ENCODE assay signal across 10 cellular contexts in genomic region chr14:58663494-58664111, GRCh38. TPM values are rescaled to one million over a fixed set of nuclear protein-coding genes. Genes with fewer than 3 reads are reported as not detected.
DNase-seq lines count a peak whose midpoint lies in the region; ATAC-seq and TF ChIP-seq lines count a peak whose summit lies in the region.
"Had no signal": no experiment of that assay in that cellular context is flagged by ENCODE, and none has a peak within 500 bp of the region (broad histone marks: within the 10 kb centered on the region; RNA-seq: fewer than 3 reads in every experiment).

No MANE protein-coding gene starts in this region.

- POLR2A ChIA-PET in HEK293 (lab: Yijun Ruan, JAX) = interaction anchor here (0.7 to 0.9 kb wide), 2 partner anchors 25 to 142 kb away, joined by 3 to 5 read pairs; partner anchors contain the start of gene DACT1
- POLR2A ChIA-PET in activated CD8-positive, alpha-beta T cell treated with anti-CD3 and anti-CD28 coated beads, Interleukin-2, amount 10 ng/mL, durations not matched to agents 7 days and 5 days (lab: Charles Lee) = no interaction called here

- H3K27ac ChIP-seq in HEK293 (ENCODE audit: extremely low read depth, low read depth, low read length) = no peak overlapping the region; the same call in 1 of the 2 replicates

- H3K4me3 ChIP-seq in HEK293 (ENCODE audit: low read depth, low read length) (no peak overlapping the region), epithelial cell of proximal tubule (ENCODE audit: low read depth, low read length) (no peak overlapping the region)
- H3K4me3 ChIP-seq: lung had no signal

- ATAC-seq in activated CD8-positive, alpha-beta T cell treated with anti-CD3 and anti-CD28 coated beads, Interleukin-2, amount 10 ng/mL, durations not matched to agents 7 days and 5 days = no peak
- no peak for ATAC-seq in GM21381 (IDR thresholded peaks at IDR 0.05; ENCODE audit: unreplicated experiment)
- ATAC-seq: activated naive CD8-positive, alpha-beta T cell treated with anti-CD3 and anti-CD28 coated beads, Interleukin-2, amount 50 U/mL, for 24 hours had no signal

- no peaks in the 10 kb centered on the region for H3K9me3 Mint-ChIP-seq in activated CD8-positive, alpha-beta T cell treated with anti-CD3 and anti-CD28 coated beads, Interleukin-2, amount 10 ng/mL, durations not matched to agents 7 days and 5 days (ENCODE audit: insufficient read depth)
- H3K9me3 Mint-ChIP-seq: activated naive CD8-positive, alpha-beta T cell treated with anti-CD3 and anti-CD28 coated beads, Interleukin-2, amount 50 U/mL, for 24 hours had no signal

- no peaks in the 10 kb centered on the region for H3K36me3 ChIP-seq in HEK293 (ENCODE audit: control insufficient read depth in 2 of 2, insufficient read depth in 1 of 2, low read length in 2 of 2)

- CTCF ChIA-PET in HEK293 (lab: Yijun Ruan, JAX) = interaction anchor here (0.7 to 0.9 kb wide), 2 partner anchors 11 to 23 kb away, joined by 3 to 6 read pairs; no protein-coding TSS in a partner anchor
- CTCF ChIA-PET in activated CD8-positive, alpha-beta T cell treated with anti-CD3 and anti-CD28 coated beads, Interleukin-2, amount 10 ng/mL, durations not matched to agents 7 days and 5 days (lab: Charles Lee) = interaction anchor here (0.9 kb wide), 1 partner anchor 42 kb away, joined by 4 read pairs; no protein-coding TSS in a partner anchor

- no peak overlapping the region for H3K4me3 Mint-ChIP-seq in activated CD8-positive, alpha-beta T cell treated with anti-CD3 and anti-CD28 coated beads, Interleukin-2, amount 10 ng/mL, durations not matched to agents 7 days and 5 days
- H3K4me3 Mint-ChIP-seq: activated naive CD8-positive, alpha-beta T cell treated with anti-CD3 and anti-CD28 coated beads, Interleukin-2, amount 50 U/mL, for 24 hours had no signal

- H3K4me1 Mint-ChIP-seq in activated CD8-positive, alpha-beta T cell treated with anti-CD3 and anti-CD28 coated beads, Interleukin-2, amount 10 ng/mL, durations not matched to agents 7 days and 5 days (ENCODE audit: low read depth) = peaks cover 11% of the 10 kb centered on the region

- no peak overlapping the region for H3K27ac Mint-ChIP-seq in activated CD8-positive, alpha-beta T cell treated with anti-CD3 and anti-CD28 coated beads, Interleukin-2, amount 10 ng/mL, durations not matched to agents 7 days and 5 days
- H3K27ac Mint-ChIP-seq: activated naive CD8-positive, alpha-beta T cell treated with anti-CD3 and anti-CD28 coated beads, Interleukin-2, amount 50 U/mL, for 24 hours had no signal

- H3K36me3 Mint-ChIP-seq in activated CD8-positive, alpha-beta T cell treated with anti-CD3 and anti-CD28 coated beads, Interleukin-2, amount 10 ng/mL, durations not matched to agents 7 days and 5 days (ENCODE audit: low read depth) = no peaks in the 10 kb centered on the region

- TF ChIP-seq CTCF in HEK293 (tag by site-specific recombination; IDR thresholded peaks at IDR 0.05) (no peak), epithelial cell of proximal tubule (conservative IDR thresholded peaks at IDR 0.05; ENCODE audit: low read depth, low read length) (no peak)

- H3K9me3 ChIP-seq in HEK293 (ENCODE audit: control insufficient read depth, insufficient read depth, low read depth, low read length) = no peaks in the 10 kb centered on the region

- peaks cover 3% of the 10 kb centered on the region for H3K27me3 Mint-ChIP-seq in activated CD8-positive, alpha-beta T cell treated with anti-CD3 and anti-CD28 coated beads, Interleukin-2, amount 10 ng/mL, durations not matched to agents 7 days and 5 days (ENCODE audit: low read depth)
- H3K27me3 Mint-ChIP-seq: activated naive CD8-positive, alpha-beta T cell treated with anti-CD3 and anti-CD28 coated beads, Interleukin-2, amount 50 U/mL, for 24 hours had no signal

- H3K4me1 ChIP-seq in HEK293 (ENCODE audit: control insufficient read depth, insufficient read depth, low read length) = peaks cover 36% of the 10 kb centered on the region

- DNase-seq in NCI-H2227 treated with DMSO at 0.1 percent for 48 hours (lab: John Stamatoyannopoulos, UW) (peak; percentile 79), epithelial cell of proximal tubule (ENCODE audit: low read depth) (peak; percentile 97), renal cortical epithelial cell (ENCODE audit: low read depth) (peak; percentile 98), inferior parietal cortex (ENCODE audit: extremely low spot score) (no peak), occipital lobe (lab: John Stamatoyannopoulos, UW) (no peak)
- DNase-seq in activated CD8-positive, alpha-beta T cell treated with anti-CD3 and anti-CD28 coated beads, Interleukin-2, amount 10 ng/mL, durations not matched to agents 7 days and 5 days = no peak
- DNase-seq: activated naive CD8-positive, alpha-beta T cell treated with anti-CD3 and anti-CD28 coated beads, Interleukin-2, amount 50 U/mL, for 24 hours had no signal

TF ChIP-seq in HEK293, 187 proteins besides CTCF, POLR2A, EP300 and RAD21:
- TF ChIP-seq OSR2 (tag by site-specific recombination; IDR thresholded peaks at IDR 0.05) = 0 out of 2 replicates have a peak, but pooled peaks have one; percentile 11
- no peak for TF ChIP-seq ZNF24 (tag by site-specific recombination; IDR thresholded peaks at IDR 0.05)
- TF ChIP-seq PRDM1 (tag by site-specific recombination; IDR thresholded peaks at IDR 0.05) = 0 out of 2 replicates have a peak, but pooled peaks have one; percentile 37
- TF ChIP-seq KLF8 (tag by site-specific recombination; IDR thresholded peaks at IDR 0.05) = 0 out of 2 replicates have a peak, but pooled peaks have one; percentile 22
- TF ChIP-seq, protein P1, sequence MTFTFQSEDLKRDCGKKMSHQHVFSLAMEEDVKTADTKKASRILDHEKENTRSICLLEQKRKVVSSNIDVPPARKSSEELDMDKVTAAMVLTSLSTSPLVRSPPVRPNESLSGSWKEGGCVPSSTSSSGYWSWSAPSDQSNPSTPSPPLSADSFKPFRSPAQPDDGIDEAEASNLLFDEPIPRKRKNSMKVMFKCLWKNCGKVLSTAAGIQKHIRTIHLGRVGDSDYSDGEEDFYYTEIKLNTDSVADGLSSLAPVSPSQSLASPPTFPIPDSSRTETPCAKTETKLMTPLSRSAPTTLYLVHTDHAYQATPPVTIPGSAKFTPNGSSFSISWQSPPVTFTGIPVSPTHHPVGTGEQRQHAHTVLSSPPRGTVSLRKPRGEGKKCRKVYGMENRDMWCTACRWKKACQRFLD (tag by site-specific recombination; IDR thresholded peaks at IDR 0.05) = no peak
- peak; percentile 56 for TF ChIP-seq ZNF366 (tag by site-specific recombination; conservative IDR thresholded peaks at IDR 0.05)
- TF ChIP-seq GLIS1 (tag by site-specific recombination; IDR thresholded peaks at IDR 0.05) = 0 out of 2 replicates have a peak, but pooled peaks have one; percentile 11
- TF ChIP-seq ZSCAN16 (tag by site-specific recombination; IDR thresholded peaks at IDR 0.05) = peak; percentile 91

RNA-seq across cellular contexts. Expression of gene DACT1, which starts 25.8 kb away (rescaled TPM):
- 2.7 and 3.4 TPM in 2 replicates for total RNA-seq in epithelial cell of proximal tubule
- total RNA-seq in renal cortical epithelial cell = 6.9 and 15.5 TPM in 2 replicates
- total RNA-seq in activated CD8-positive, alpha-beta T cell treated with anti-CD3 and anti-CD28 coated beads, Interleukin-2, amount 10 ng/mL, durations not matched to agents 7 days and 5 days = 1 to 10 TPM in 1 of 2 experiments, under 1 TPM in 1; 0.58 to 1.1 TPM
- total RNA-seq in occipital lobe = 435 TPM

Comparison
In these comparisons a context has a peak if more than half of its experiments do, and no peak if none do; other contexts are left out.
1. DNase-seq: peak in NCI-H2227 treated with DMSO at 0.1 percent for 48 hours (single experiment), epithelial cell of proximal tubule (single experiment) and renal cortical epithelial cell (single experiment); none in inferior parietal cortex (single experiment), activated CD8-positive, alpha-beta T cell treated with anti-CD3 and anti-CD28 coated beads, Interleukin-2, amount 10 ng/mL, durations not matched to agents 7 days and 5 days (single experiment) and occipital lobe (single experiment).
2. RNA of gene DACT1, which starts 25.8 kb away (total RNA-seq): 435 TPM in occipital lobe (single experiment); 6.9 to 15.5 TPM in renal cortical epithelial cell, 2.7 to 3.4 TPM in epithelial cell of proximal tubule and 0.58 to 1.1 TPM in activated CD8-positive, alpha-beta T cell treated with anti-CD3 and anti-CD28 coated beads, Interleukin-2, amount 10 ng/mL, durations not matched to agents 7 days and 5 days; every median in the first group is over 10 times any median in the second.